In genomic region chr15:74212494-74212893, GRCh38 we compare ENCODE assay signal across 1 cellular context.
TF ChIP-seq lines count a peak whose summit lies in the region.

No MANE protein-coding gene starts in this region.

TF ChIP-seq in neural cell, 6 proteins besides CTCF, POLR2A, EP300 and RAD21:
- TF ChIP-seq EZH2 (IDR thresholded peaks at IDR 0.05; ENCODE audit: borderline replicate concordance, insufficient read depth, low read length, poor library complexity, severe bottlenecking), result no peak
- TF ChIP-seq TAF1 (IDR thresholded peaks at IDR 0.05; ENCODE audit: low read depth), result no peak
- TF ChIP-seq POLR2AphosphoS5 (IDR thresholded peaks at IDR 0.05), result no peak
- TF ChIP-seq MXI1 (conservative IDR thresholded peaks at IDR 0.05; ENCODE audit: poor library complexity, severe bottlenecking), result no peak
- no peak for TF ChIP-seq REST (IDR thresholded peaks at IDR 0.05; ENCODE audit: borderline replicate concordance)
- TF ChIP-seq SMC3 (conservative IDR thresholded peaks at IDR 0.05; ENCODE audit: poor library complexity), result no peak
